1 cellular context compared by ENCODE assay signal in genomic region chr7:35037526-35038339, GRCh38.
TF ChIP-seq lines count a peak whose summit lies in the region.

No MANE protein-coding gene starts in this region.

TF ChIP-seq in K562, 482 proteins besides CTCF, POLR2A, EP300 and RAD21 (continued from another document and continues in another):
- TF ChIP-seq POU5F1 (IDR thresholded peaks at IDR 0.05; ENCODE audit: borderline replicate concordance, low read depth, low read length, partially characterized antibody) (no peak), NFXL1 (CRISPR knock-in tag; IDR thresholded peaks at IDR 0.05) (no peak), THAP12 (CRISPR knock-in tag; IDR thresholded peaks at IDR 0.05) (no peak), ELF2 (CRISPR knock-in tag; IDR thresholded peaks at IDR 0.05) (no peak), ZSCAN29 (IDR thresholded peaks at IDR 0.05) (no peak), UBTF (IDR thresholded peaks at IDR 0.05; ENCODE audit: borderline replicate concordance in 1 of 2, low read depth in 2 of 2, low read length in 2 of 2) (peak in 1 of 2 experiments; percentile 72; a peak in 3 of 4 replicates), MBD1 (CRISPR knock-in tag; IDR thresholded peaks at IDR 0.05) (no peak), ZNF175 (CRISPR knock-in tag; IDR thresholded peaks at IDR 0.05; ENCODE audit: low read depth) (no peak), EGR1 (conservative IDR thresholded peaks at IDR 0.05) (peak; percentile 98), WHSC1 (IDR thresholded peaks at IDR 0.05; ENCODE audit: low read length) (no peak), TEAD2 (tag; IDR thresholded peaks at IDR 0.05) (no peak), TRIM24 (IDR thresholded peaks at IDR 0.05) (no peak), LEF1 (IDR thresholded peaks at IDR 0.05) (no peak), CBX1 (IDR thresholded peaks at IDR 0.05; ENCODE audit: low read depth) (no peak), CREB1 (IDR thresholded peaks at IDR 0.05) (0 out of 2 replicates have a peak, but pooled peaks have one; percentile 7), CREB1 (CRISPR knock-in tag; IDR thresholded peaks at IDR 0.05) (peak; percentile 27; the same call in 1 of the 2 replicates), ATF1 (CRISPR knock-in tag; IDR thresholded peaks at IDR 0.05) (no peak), ATF1 (tag; IDR thresholded peaks at IDR 0.05) (peak; percentile 64), GABPB2 (CRISPR knock-in tag; conservative IDR thresholded peaks at IDR 0.05) (no peak), MCM5 (IDR thresholded peaks at IDR 0.05; ENCODE audit: low read depth) (no peak), ETS1 (conservative IDR thresholded peaks at IDR 0.05; ENCODE audit: control insufficient read depth, low read depth, low read length) (0 out of 2 replicates have a peak, but pooled peaks have one; percentile 27), SMARCA4 (IDR thresholded peaks at IDR 0.05) (peak; percentile 51; the same call in 1 of the 2 replicates), E2F3 (CRISPR knock-in tag; IDR thresholded peaks at IDR 0.05) (peak; percentile 55; the same call in 1 of the 2 replicates), CCNT2 (IDR thresholded peaks at IDR 0.05; ENCODE audit: borderline replicate concordance, extremely low read depth, insufficient read length, low read depth, low read length) (peak; percentile 33), BRCA1 (IDR thresholded peaks at IDR 0.05) (no peak), BRCA1 (CRISPR knock-in tag; IDR thresholded peaks at IDR 0.05) (no peak), PHF8 (IDR thresholded peaks at IDR 0.05; ENCODE audit: borderline replicate concordance, low read length) (peak; percentile 82; the same call in 1 of the 2 replicates), ZNF511 (CRISPR knock-in tag; IDR thresholded peaks at IDR 0.05) (no peak), SREBF2 (CRISPR knock-in tag; IDR thresholded peaks at IDR 0.05) (no peak), GTF2E2 (tag; IDR thresholded peaks at IDR 0.05) (no peak), RAD51 (IDR thresholded peaks at IDR 0.05; ENCODE audit: borderline replicate concordance, low read depth) (no peak), ZFP36 (IDR thresholded peaks at IDR 0.05; ENCODE audit: low read depth, low read length, partially characterized antibody) (no peak), NFE2 (IDR thresholded peaks at IDR 0.05; ENCODE audit: low read depth) (no peak), VEZF1 (CRISPR knock-in tag; IDR thresholded peaks at IDR 0.05) (peak; percentile 92), HES1 (IDR thresholded peaks at IDR 0.05; ENCODE audit: low read depth) (no peak)
- TF ChIP-seq, protein P1, sequence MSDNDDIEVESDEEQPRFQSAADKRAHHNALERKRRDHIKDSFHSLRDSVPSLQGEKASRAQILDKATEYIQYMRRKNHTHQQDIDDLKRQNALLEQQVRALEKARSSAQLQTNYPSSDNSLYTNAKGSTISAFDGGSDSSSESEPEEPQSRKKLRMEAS (CRISPR knock-in tag; IDR thresholded peaks at IDR 0.05), result peak; percentile 86
- TF ChIP-seq, protein P2, sequence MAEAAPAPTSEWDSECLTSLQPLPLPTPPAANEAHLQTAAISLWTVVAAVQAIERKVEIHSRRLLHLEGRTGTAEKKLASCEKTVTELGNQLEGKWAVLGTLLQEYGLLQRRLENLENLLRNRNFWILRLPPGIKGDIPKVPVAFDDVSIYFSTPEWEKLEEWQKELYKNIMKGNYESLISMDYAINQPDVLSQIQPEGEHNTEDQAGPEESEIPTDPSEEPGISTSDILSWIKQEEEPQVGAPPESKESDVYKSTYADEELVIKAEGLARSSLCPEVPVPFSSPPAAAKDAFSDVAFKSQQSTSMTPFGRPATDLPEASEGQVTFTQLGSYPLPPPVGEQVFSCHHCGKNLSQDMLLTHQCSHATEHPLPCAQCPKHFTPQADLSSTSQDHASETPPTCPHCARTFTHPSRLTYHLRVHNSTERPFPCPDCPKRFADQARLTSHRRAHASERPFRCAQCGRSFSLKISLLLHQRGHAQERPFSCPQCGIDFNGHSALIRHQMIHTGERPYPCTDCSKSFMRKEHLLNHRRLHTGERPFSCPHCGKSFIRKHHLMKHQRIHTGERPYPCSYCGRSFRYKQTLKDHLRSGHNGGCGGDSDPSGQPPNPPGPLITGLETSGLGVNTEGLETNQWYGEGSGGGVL (CRISPR knock-in tag; IDR thresholded peaks at IDR 0.05), result no peak
- TF ChIP-seq, protein P3, sequence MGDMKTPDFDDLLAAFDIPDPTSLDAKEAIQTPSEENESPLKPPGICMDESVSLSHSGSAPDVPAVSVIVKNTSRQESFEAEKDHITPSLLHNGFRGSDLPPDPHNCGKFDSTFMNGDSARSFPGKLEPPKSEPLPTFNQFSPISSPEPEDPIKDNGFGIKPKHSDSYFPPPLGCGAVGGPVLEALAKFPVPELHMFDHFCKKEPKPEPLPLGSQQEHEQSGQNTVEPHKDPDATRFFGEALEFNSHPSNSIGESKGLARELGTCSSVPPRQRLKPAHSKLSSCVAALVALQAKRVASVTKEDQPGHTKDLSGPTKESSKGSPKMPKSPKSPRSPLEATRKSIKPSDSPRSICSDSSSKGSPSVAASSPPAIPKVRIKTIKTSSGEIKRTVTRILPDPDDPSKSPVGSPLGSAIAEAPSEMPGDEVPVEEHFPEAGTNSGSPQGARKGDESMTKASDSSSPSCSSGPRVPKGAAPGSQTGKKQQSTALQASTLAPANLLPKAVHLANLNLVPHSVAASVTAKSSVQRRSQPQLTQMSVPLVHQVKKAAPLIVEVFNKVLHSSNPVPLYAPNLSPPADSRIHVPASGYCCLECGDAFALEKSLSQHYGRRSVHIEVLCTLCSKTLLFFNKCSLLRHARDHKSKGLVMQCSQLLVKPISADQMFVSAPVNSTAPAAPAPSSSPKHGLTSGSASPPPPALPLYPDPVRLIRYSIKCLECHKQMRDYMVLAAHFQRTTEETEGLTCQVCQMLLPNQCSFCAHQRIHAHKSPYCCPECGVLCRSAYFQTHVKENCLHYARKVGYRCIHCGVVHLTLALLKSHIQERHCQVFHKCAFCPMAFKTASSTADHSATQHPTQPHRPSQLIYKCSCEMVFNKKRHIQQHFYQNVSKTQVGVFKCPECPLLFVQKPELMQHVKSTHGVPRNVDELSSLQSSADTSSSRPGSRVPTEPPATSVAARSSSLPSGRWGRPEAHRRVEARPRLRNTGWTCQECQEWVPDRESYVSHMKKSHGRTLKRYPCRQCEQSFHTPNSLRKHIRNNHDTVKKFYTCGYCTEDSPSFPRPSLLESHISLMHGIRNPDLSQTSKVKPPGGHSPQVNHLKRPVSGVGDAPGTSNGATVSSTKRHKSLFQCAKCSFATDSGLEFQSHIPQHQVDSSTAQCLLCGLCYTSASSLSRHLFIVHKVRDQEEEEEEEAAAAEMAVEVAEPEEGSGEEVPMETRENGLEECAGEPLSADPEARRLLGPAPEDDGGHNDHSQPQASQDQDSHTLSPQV (IDR thresholded peaks at IDR 0.05), result peak; percentile 22; the same call in 1 of the 2 replicates
- TF ChIP-seq, protein P4, sequence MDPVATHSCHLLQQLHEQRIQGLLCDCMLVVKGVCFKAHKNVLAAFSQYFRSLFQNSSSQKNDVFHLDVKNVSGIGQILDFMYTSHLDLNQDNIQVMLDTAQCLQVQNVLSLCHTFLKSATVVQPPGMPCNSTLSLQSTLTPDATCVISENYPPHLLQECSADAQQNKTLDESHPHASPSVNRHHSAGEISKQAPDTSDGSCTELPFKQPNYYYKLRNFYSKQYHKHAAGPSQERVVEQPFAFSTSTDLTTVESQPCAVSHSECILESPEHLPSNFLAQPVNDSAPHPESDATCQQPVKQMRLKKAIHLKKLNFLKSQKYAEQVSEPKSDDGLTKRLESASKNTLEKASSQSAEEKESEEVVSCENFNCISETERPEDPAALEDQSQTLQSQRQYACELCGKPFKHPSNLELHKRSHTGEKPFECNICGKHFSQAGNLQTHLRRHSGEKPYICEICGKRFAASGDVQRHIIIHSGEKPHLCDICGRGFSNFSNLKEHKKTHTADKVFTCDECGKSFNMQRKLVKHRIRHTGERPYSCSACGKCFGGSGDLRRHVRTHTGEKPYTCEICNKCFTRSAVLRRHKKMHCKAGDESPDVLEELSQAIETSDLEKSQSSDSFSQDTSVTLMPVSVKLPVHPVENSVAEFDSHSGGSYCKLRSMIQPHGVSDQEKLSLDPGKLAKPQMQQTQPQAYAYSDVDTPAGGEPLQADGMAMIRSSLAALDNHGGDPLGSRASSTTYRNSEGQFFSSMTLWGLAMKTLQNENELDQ (CRISPR knock-in tag; IDR thresholded peaks at IDR 0.05; ENCODE audit: borderline replicate concordance), result no peak
- TF ChIP-seq, protein P5, sequence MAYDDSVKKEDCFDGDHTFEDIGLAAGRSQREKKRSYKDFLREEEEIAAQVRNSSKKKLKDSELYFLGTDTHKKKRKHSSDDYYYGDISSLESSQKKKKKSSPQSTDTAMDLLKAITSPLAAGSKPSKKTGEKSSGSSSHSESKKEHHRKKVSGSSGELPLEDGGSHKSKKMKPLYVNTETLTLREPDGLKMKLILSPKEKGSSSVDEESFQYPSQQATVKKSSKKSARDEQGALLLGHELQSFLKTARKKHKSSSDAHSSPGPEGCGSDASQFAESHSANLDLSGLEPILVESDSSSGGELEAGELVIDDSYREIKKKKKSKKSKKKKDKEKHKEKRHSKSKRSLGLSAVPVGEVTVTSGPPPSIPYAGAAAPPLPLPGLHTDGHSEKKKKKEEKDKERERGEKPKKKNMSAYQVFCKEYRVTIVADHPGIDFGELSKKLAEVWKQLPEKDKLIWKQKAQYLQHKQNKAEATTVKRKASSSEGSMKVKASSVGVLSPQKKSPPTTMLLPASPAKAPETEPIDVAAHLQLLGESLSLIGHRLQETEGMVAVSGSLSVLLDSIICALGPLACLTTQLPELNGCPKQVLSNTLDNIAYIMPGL (CRISPR knock-in tag; IDR thresholded peaks at IDR 0.05), result no peak
